25 cellular contexts compared by ENCODE assay signal in the genomic region with DNA sequence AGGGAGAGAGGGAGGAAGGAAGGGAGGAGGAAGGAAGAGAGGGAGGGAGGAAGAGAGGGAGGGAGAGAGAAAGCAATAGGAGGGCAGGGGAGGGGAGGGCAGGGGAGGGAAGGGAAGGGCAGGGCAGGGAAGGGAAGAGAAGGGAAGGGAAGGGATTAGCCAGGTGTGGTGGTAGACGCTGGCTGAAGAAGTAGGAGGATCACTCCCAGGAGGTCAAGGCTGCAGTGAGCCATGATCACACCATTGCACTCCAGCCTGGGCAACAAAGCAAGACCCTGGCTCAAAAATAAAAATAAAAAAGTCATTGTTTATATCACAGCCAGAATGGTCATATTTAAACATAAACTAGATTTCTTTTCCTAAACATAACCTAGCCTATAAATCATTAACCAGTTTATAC. TPM values are rescaled to one million over a fixed set of nuclear protein-coding genes. Genes with fewer than 3 reads are reported as not detected.
A peak's percentile ranks its signal among the peaks of the same experiment; 100 is the strongest.
DNase-seq lines count a peak whose midpoint lies in the region; ATAC-seq, FAIRE-seq and TF ChIP-seq lines count a peak whose summit lies in the region.
"Had no signal": no experiment of that assay in that cellular context is flagged by ENCODE, and none has a peak within 500 bp of the region (broad histone marks: within the 10 kb centered on the region; RNA-seq: fewer than 3 reads in every experiment).

No MANE protein-coding gene starts in this region.

- intact Hi-C loops in colonic mucosa (cut with DNase I), result no loop called here

- no peak for TF ChIP-seq CTCF in HEK293 (tag by site-specific recombination; IDR thresholded peaks at IDR 0.05)
- no peak for TF ChIP-seq CTCF in colonic mucosa (IDR thresholded peaks at IDR 0.05)

- peak overlapping the region; percentile 52 for H3K27ac Mint-ChIP-seq in memory B cell
- peak overlapping the region; percentile 38 for H3K27ac Mint-ChIP-seq in stimulated activated memory B cell treated with anti-CD40 and anti-IgM and Interleukin-4, amounts not matched to agents 10 μg/mL and 1 μg/mL and 100 μg/mL, for 72 hours
- H3K27ac Mint-ChIP-seq: CD4-positive, alpha-beta T cell; CD8-positive, alpha-beta T cell had no signal

- no peaks in the 10 kb centered on the region for H3K4me1 ChIP-seq in HEK293 (ENCODE audit: control insufficient read depth, insufficient read depth, low read length)
- no peaks in the 10 kb centered on the region for H3K4me1 ChIP-seq in colonic mucosa
- H3K4me1 ChIP-seq: BE2C, BLaER1 had no signal

- peaks cover 12% of the 10 kb centered on the region for H3K9me3 Mint-ChIP-seq in memory B cell
- H3K9me3 Mint-ChIP-seq in stimulated activated memory B cell treated with anti-CD40 and anti-IgM and Interleukin-4, amounts not matched to agents 10 μg/mL and 1 μg/mL and 100 μg/mL, for 72 hours, result peaks cover 13% of the 10 kb centered on the region
- H3K9me3 Mint-ChIP-seq: CD4-positive, alpha-beta T cell; CD8-positive, alpha-beta T cell had no signal

- H3K27ac ChIP-seq in HEK293 (ENCODE audit: extremely low read depth, low read depth, low read length), result no peak overlapping the region
- no peak overlapping the region for H3K27ac ChIP-seq in colonic mucosa
- H3K27ac ChIP-seq: BLaER1, C4-2B had no signal

- H3K4me3 Mint-ChIP-seq in memory B cell, result no peak overlapping the region
- no peak overlapping the region for H3K4me3 Mint-ChIP-seq in stimulated activated memory B cell treated with anti-CD40 and anti-IgM and Interleukin-4, amounts not matched to agents 10 μg/mL and 1 μg/mL and 100 μg/mL, for 72 hours
- H3K4me3 Mint-ChIP-seq: CD4-positive, alpha-beta T cell; CD8-positive, alpha-beta T cell had no signal

- H3K27me3 ChIP-seq in colonic mucosa, result no peaks in the 10 kb centered on the region
- H3K27me3 ChIP-seq: BE2C, BLaER1 had no signal

- H3K36me3 ChIP-seq in HEK293 (ENCODE audit: control insufficient read depth in 2 of 2, insufficient read depth in 1 of 2, low read length in 2 of 2), result no peaks in the 10 kb centered on the region
- no peaks in the 10 kb centered on the region for H3K36me3 ChIP-seq in colonic mucosa
- H3K36me3 ChIP-seq: BE2C had no signal

- peaks cover 12% of the 10 kb centered on the region for H3K4me1 Mint-ChIP-seq in memory B cell
- H3K4me1 Mint-ChIP-seq in stimulated activated memory B cell treated with anti-CD40 and anti-IgM and Interleukin-4, amounts not matched to agents 10 μg/mL and 1 μg/mL and 100 μg/mL, for 72 hours, result peaks cover 19% of the 10 kb centered on the region

- TF ChIP-seq POLR2A in GM12891 (IDR thresholded peaks at IDR 0.05; ENCODE audit: low read depth, low read length), result no peak

- CTCF ChIA-PET in HEK293 (lab: Yijun Ruan, JAX), result interaction anchor here (0.6 kb wide), 1 partner anchor 148 kb away, joined by 4 read pairs; no protein-coding TSS in a partner anchor

- no peaks in the 10 kb centered on the region for H3K27me3 Mint-ChIP-seq in memory B cell
- H3K27me3 Mint-ChIP-seq in stimulated activated memory B cell treated with anti-CD40 and anti-IgM and Interleukin-4, amounts not matched to agents 10 μg/mL and 1 μg/mL and 100 μg/mL, for 72 hours, result no peaks in the 10 kb centered on the region

- POLR2A ChIA-PET in HEK293 (lab: Yijun Ruan, JAX), result no interaction called here

- ATAC-seq in memory B cell (ENCODE audit: low read depth) (no peak), HG02885 (IDR thresholded peaks at IDR 0.05; ENCODE audit: poor library complexity, unreplicated experiment) (no peak)
- ATAC-seq in stimulated activated memory B cell treated with anti-CD40 and anti-IgM and Interleukin-4, amounts not matched to agents 10 μg/mL and 1 μg/mL and 100 μg/mL, for 72 hours, result no peak
- ATAC-seq: CD8-positive, alpha-beta T cell had no signal

- H3K9me3 ChIP-seq in HEK293 (ENCODE audit: control insufficient read depth, insufficient read depth, low read depth, low read length) (no peaks in the 10 kb centered on the region), colonic mucosa (no peaks in the 10 kb centered on the region)
- H3K9me3 ChIP-seq: BE2C had no signal

- H3K9ac ChIP-seq in colonic mucosa (ENCODE audit: low read depth in 2 of 2, low read length in 2 of 2), result no peak overlapping the region
- H3K9ac ChIP-seq: BLaER1 had no signal

- H3K4me3 ChIP-seq in HEK293 (ENCODE audit: low read depth, low read length), result no peak overlapping the region
- no peak overlapping the region for H3K4me3 ChIP-seq in colonic mucosa
- H3K4me3 ChIP-seq: BLaER1 had no signal

- FAIRE-seq in GM12891 (lab: Jason Lieb, UNC), result no peak
- FAIRE-seq: A204.1, D721Med, G401.6, GM12892, GM18507, GM19239 had no signal

- peaks cover 49% of the 10 kb centered on the region for H3K36me3 Mint-ChIP-seq in memory B cell
- H3K36me3 Mint-ChIP-seq in stimulated activated memory B cell treated with anti-CD40 and anti-IgM and Interleukin-4, amounts not matched to agents 10 μg/mL and 1 μg/mL and 100 μg/mL, for 72 hours, result peaks cover 67% of the 10 kb centered on the region
- H3K36me3 Mint-ChIP-seq: CD8-positive, alpha-beta T cell had no signal

- DNase-seq in colonic mucosa (peak; percentile 53), memory B cell (ENCODE audit: low spot score in 2 of 2) (no peak), ecto neural progenitor cell (ENCODE audit: low spot score) (no peak), T1000 (lab: John Stamatoyannopoulos, UW) (no peak), GM12891 (ENCODE audit: insufficient read length, low spot score) (no peak)
- DNase-seq: 8988T; ACHN; BE2C; Caco-2; Calu3; CD4-positive, alpha-beta T cell; CD8-positive, alpha-beta T cell; DMS79 treated with DMSO at 0.1 percent for 48 hours; GF-D8 had no signal

TF ChIP-seq in HEK293, 187 proteins besides CTCF, POLR2A, EP300 and RAD21:
- TF ChIP-seq ZNF837 (tag by site-specific recombination; IDR thresholded peaks at IDR 0.05), result no peak
- peak; percentile 47; the same call in 1 of the 2 replicates for TF ChIP-seq ZNF366 (tag by site-specific recombination; conservative IDR thresholded peaks at IDR 0.05)

TF ChIP-seq in GM12891, 5 proteins besides CTCF, POLR2A, EP300 and RAD21:
- TF ChIP-seq SPI1 (IDR thresholded peaks at IDR 0.05; ENCODE audit: low read depth, low read length), result no peak
- no peak for TF ChIP-seq PAX5 (IDR thresholded peaks at IDR 0.05; ENCODE audit: insufficient read depth, low read length, severe bottlenecking)
- TF ChIP-seq POLR2AphosphoS5 (IDR thresholded peaks at IDR 0.05; ENCODE audit: low read depth, low read length), result no peak
- no peak for TF ChIP-seq TAF1 (IDR thresholded peaks at IDR 0.05; ENCODE audit: low read depth, low read length)
- TF ChIP-seq POU2F2 (IDR thresholded peaks at IDR 0.05; ENCODE audit: low read depth, low read length), result no peak
TF ChIP-seq in GM12891: peak in this region for 0.

RNA-seq across cellular contexts. Expression of a gene that starts 20.4 kb away (rescaled TPM):
- 10 to 100 TPM; 23.0 to 38.7 TPM for total RNA-seq in colonic mucosa
- 2.9 TPM for polyA plus RNA-seq in GM12891 (2012; ENCODE audit: low read depth, missing spikeins)
